Comparison of ENCODE assay signal across 8 cellular contexts in genomic region chr3:139389552-139390368, GRCh38. TPM values are rescaled to one million over a fixed set of nuclear protein-coding genes. Genes with fewer than 3 reads are reported as not detected.
A peak's percentile ranks its signal among the peaks of the same experiment; 100 is the strongest.
DNase-seq lines count a peak whose midpoint lies in the region; ATAC-seq and FAIRE-seq lines count a peak whose summit lies in the region.

COPB2 (minus strand) TSS chr3:139389647; CDS start chr3:139389550, 97 bp downstream.

- peak within 1 kb of the TSS; percentile 85 to 89 for H3K4me3 Mint-ChIP-seq in activated T-cell treated with anti-CD3 and anti-CD28 coated beads, Interleukin-2, amount 50 U/mL, for 72 hours

- H3K9me3 ChIP-seq in KOPT-K1 (ENCODE audit: insufficient read depth, low read length, poor library complexity, severe bottlenecking) (no peaks in the 10 kb centered on the region), muscle layer of colon (ENCODE audit: low read length) (no peaks in the 10 kb centered on the region)

- H3K27me3 ChIP-seq in muscle layer of colon (ENCODE audit: control insufficient read depth in 1 of 2, insufficient read depth in 2 of 2, low read length in 2 of 2), result no peaks in the 10 kb centered on the region

- ATAC-seq in GM21786 (IDR thresholded peaks at IDR 0.05; ENCODE audit: unreplicated experiment) (peak; percentile 98), esophagus mucosa (peak; percentile 100)
- peak; percentile 96 to 97 for ATAC-seq in activated T-cell treated with anti-CD3 and anti-CD28 coated beads, Interleukin-2, amount 50 U/mL, for 72 hours (replicated peaks in 1 of 2)

- peak; percentile 98 for DNase-seq in DMS79 (lab: John Stamatoyannopoulos, UW)
- peak; percentile 98 for DNase-seq in RCC 7860 (ENCODE audit: low spot score)
- peak; percentile 98 for DNase-seq in activated T-cell treated with anti-CD3 and anti-CD28 coated beads, Interleukin-2, amount 50 U/mL, for 72 hours
- peak; percentile 96 for DNase-seq in stimulated activated CD8-positive, alpha-beta memory T cell treated with anti-CD3 and anti-CD28 coated beads, Interleukin-7, amount 100 ng/mL, for 24 hours (ENCODE audit: low read depth)

- H3K4me1 ChIP-seq in muscle layer of colon (ENCODE audit: insufficient read depth, low read length), result peaks cover 31% of the 10 kb centered on the region

- H3K4me1 Mint-ChIP-seq in activated T-cell treated with anti-CD3 and anti-CD28 coated beads, Interleukin-2, amount 50 U/mL, for 72 hours (ENCODE audit: low read depth), result peaks cover 47% of the 10 kb centered on the region

- H3K27ac ChIP-seq in KOPT-K1 (ENCODE audit: low read depth, low read length, poor library complexity, severe bottlenecking) (peak within 1 kb of the TSS; percentile 80), muscle layer of colon (ENCODE audit: low read depth, low read length) (peak within 1 kb of the TSS; percentile 89)

- peak within 1 kb of the TSS; percentile 81 to 87 for H3K4me3 ChIP-seq in muscle layer of colon (ENCODE audit: low read depth in 1 of 2, low read length in 2 of 2)

- H3K36me3 ChIP-seq in KOPT-K1 (ENCODE audit: insufficient read depth, low read length) (peaks cover 1% of the 10 kb centered on the region; the same call in 1 of the 2 replicates), muscle layer of colon (ENCODE audit: insufficient read depth, low read length) (no peaks in the 10 kb centered on the region)

- no peaks in the 10 kb centered on the region for H3K27me3 Mint-ChIP-seq in activated T-cell treated with anti-CD3 and anti-CD28 coated beads, Interleukin-2, amount 50 U/mL, for 72 hours (ENCODE audit: low read depth)

- no peaks in the 10 kb centered on the region for H3K9me3 Mint-ChIP-seq in activated T-cell treated with anti-CD3 and anti-CD28 coated beads, Interleukin-2, amount 50 U/mL, for 72 hours

- H3K36me3 Mint-ChIP-seq in activated T-cell treated with anti-CD3 and anti-CD28 coated beads, Interleukin-2, amount 50 U/mL, for 72 hours (ENCODE audit: insufficient read depth in 2 of 2), result peaks cover 4% of the 10 kb centered on the region in 2 donors

- FAIRE-seq in RCC 7860 (lab: Jason Lieb, UNC), result peak; percentile 90

- H3K9ac ChIP-seq in muscle layer of colon (ENCODE audit: low read length), result peak within 1 kb of the TSS; percentile 96

- peak within 1 kb of the TSS; percentile 90 for H3K27ac Mint-ChIP-seq in activated T-cell treated with anti-CD3 and anti-CD28 coated beads, Interleukin-2, amount 50 U/mL, for 72 hours

RNA-seq across cellular contexts. Expression of gene COPB2, which starts in this region (rescaled TPM):
- total RNA-seq in activated T-cell treated with anti-CD3 and anti-CD28 coated beads, Interleukin-2, amount 50 U/mL, for 72 hours, result 100 to 1,000 TPM in 1 of 2 donors, 10 to 100 TPM in 1; 85.2 to 105 TPM
- 75.2 TPM for total RNA-seq in esophagus mucosa

Comparison
In these comparisons a context has a peak if more than half of its experiments do, and no peak if none do; other contexts are left out.
1. Peak in every context shown above with its lines: DNase-seq, ATAC-seq, H3K4me3 ChIP-seq and H3K27ac ChIP-seq.